ENCODE assay signal across 18 cellular contexts in the genomic region with DNA sequence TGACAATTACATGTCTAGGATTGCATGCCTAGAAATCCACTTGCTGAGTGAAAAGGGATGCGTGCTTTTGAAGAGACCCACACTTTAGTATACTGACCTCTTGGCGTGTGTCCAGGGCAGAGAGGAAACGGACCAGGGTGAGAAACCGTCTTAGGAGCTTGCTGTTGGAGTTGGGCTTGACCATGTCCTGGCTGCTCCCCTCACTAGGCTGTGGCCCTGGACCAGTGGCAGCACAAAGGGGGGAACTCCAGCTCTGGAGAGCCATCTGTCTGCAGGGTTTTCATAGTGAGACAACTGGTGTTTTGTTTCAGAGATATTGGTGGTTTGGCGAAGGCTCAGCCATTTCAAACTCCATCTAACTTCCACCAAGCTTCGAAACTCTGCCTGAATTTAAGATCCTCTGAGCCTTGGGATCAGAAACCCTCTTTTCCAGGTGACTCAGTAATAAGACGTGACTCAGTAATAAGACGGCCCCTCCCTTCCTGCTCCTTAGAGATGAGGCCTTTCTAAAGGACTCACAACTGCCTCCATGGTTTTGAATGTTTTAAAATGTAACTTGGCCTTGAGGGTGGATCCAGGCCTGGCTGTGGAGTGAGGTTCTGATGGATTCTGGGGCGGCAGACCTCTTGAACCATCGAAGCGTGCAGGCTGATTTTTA.
DNase-seq lines count a peak whose midpoint lies in the region; ATAC-seq, FAIRE-seq and TF ChIP-seq lines count a peak whose summit lies in the region.
"Had no signal": no experiment of that assay in that cellular context is flagged by ENCODE, and none has a peak within 500 bp of the region (broad histone marks: within the 10 kb centered on the region; RNA-seq: fewer than 3 reads in every experiment).

No MANE protein-coding gene starts in this region.

- no peak overlapping the region for H2BK120ac ChIP-seq in H1 (replicated peaks; ENCODE audit: low read depth, low read length)
- no peak overlapping the region for H2BK120ac ChIP-seq in mesenchymal stem cell (ENCODE audit: low read depth, low read length)

- H4K20me1 ChIP-seq in H1 (replicated peaks in 1 of 2; ENCODE audit: control insufficient read depth in 1 of 2, insufficient read depth in 2 of 2, low read length in 2 of 2): no peaks in the 10 kb centered on the region

- H2BK5ac ChIP-seq in H1 (ENCODE audit: low read depth, low read length) (no peak overlapping the region), mesenchymal stem cell (ENCODE audit: low read depth, low read length, poor library complexity, severe bottlenecking) (no peak overlapping the region)

- H4K8ac ChIP-seq in H1 (ENCODE audit: extremely low read depth, insufficient read depth, low read length): 0 out of 2 replicates have a peak overlapping the region, but pooled peaks have one; percentile 35
- H4K8ac ChIP-seq in mesenchymal stem cell (ENCODE audit: low read length): no peak overlapping the region

- no peak overlapping the region for H2AK5ac ChIP-seq in H1 (ENCODE audit: low read depth, low read length)
- no peak overlapping the region for H2AK5ac ChIP-seq in mesenchymal stem cell (ENCODE audit: low read length, severe bottlenecking)

- no peak for TF ChIP-seq POLR2A in H1 (IDR thresholded peaks at IDR 0.05; ENCODE audit: control extremely low read depth in 1 of 2, low read depth in 2 of 2, low read length in 2 of 2)

- H3K4me3 ChIP-seq in H1 (ENCODE audit: extremely low read depth in 1 of 4, insufficient read depth in 2 of 4, low read depth in 3 of 4, low read length in 4 of 4): no peak overlapping the region
- no peak overlapping the region for H3K4me3 ChIP-seq in mesenchymal stem cell (ENCODE audit: insufficient read depth in 1 of 2, low read depth in 1 of 2, low read length in 2 of 2)
- H3K4me3 ChIP-seq: sigmoid colon, vagina had no signal

- no peaks in the 10 kb centered on the region for H3K23me2 ChIP-seq in H1 (ENCODE audit: low read depth, low read length)

- DNase-seq in EL: peak; percentile 42
- DNase-seq in M059J (ENCODE audit: low read depth): peak; percentile 75
- DNase-seq in H1 (ENCODE audit: low read depth in 1 of 2, low spot score in 2 of 2): no peak
- no peak for DNase-seq in mesenchymal stem cell
- DNase-seq in DMS153 treated with DMSO at 0.1 percent for 48 hours (lab: John Stamatoyannopoulos, UW; ENCODE audit: unreplicated experiment): no peak
- no peak for DNase-seq in Kasumi-1 (lab: John Stamatoyannopoulos, UW)
- DNase-seq: activated CD4-positive, alpha-beta T cell treated with anti-CD3 and anti-CD28 coated beads for 36 hours; activated T-cell treated with anti-CD3 and anti-CD28 coated beads, Interleukin-2, amount 50 U/mL, for 24 hours; CD4-positive, alpha-beta memory T cell; NCI-H1105; NCI-H446; sigmoid colon; stimulated activated CD4-positive, alpha-beta T cell treated with anti-CD3 and anti-CD28 coated beads, Interleukin-4, amount 100 ng/mL, for 4 hours had no signal

- FAIRE-seq in H1 (lab: Jason Lieb, UNC): no peak
- FAIRE-seq: colon had no signal

- H2BK12ac ChIP-seq in H1 (ENCODE audit: low read depth, low read length): no peak overlapping the region
- no peak overlapping the region for H2BK12ac ChIP-seq in mesenchymal stem cell (ENCODE audit: low read length in 2 of 2)

- H3K23ac ChIP-seq in H1 (ENCODE audit: insufficient read length) (no peak overlapping the region), mesenchymal stem cell (ENCODE audit: low read length in 2 of 2) (no peak overlapping the region)

- no peak overlapping the region for H4K5ac ChIP-seq in H1 (ENCODE audit: insufficient read length, low read depth, low read length)

- no peak overlapping the region for H3K4me2 ChIP-seq in H1 (ENCODE audit: insufficient read depth in 1 of 2, low read depth in 2 of 2, low read length in 2 of 2)
- no peak overlapping the region for H3K4me2 ChIP-seq in mesenchymal stem cell (ENCODE audit: low read length, poor library complexity, severe bottlenecking)

- H3K56ac ChIP-seq in H1 (replicated peaks; ENCODE audit: insufficient read length, low read depth, low read length): no peak overlapping the region

- peaks cover 0 to 11% (median 2%) of the 10 kb centered on the region in 4 experiments; a peak in 3 of 7 replicates for H3K4me1 ChIP-seq in H1 (replicated peaks in 1 of 4; ENCODE audit: control insufficient read depth in 3 of 4, insufficient read depth in 4 of 4, low read length in 3 of 4)
- H3K4me1 ChIP-seq in mesenchymal stem cell (ENCODE audit: control insufficient read depth, insufficient read depth, low read depth, low read length): peaks cover 3% of the 10 kb centered on the region
- H3K4me1 ChIP-seq: vagina had no signal

- H3K4ac ChIP-seq in H1 (replicated peaks; ENCODE audit: insufficient read length, low read depth, low read length): no peak overlapping the region
- H3K4ac ChIP-seq in mesenchymal stem cell (ENCODE audit: low read depth in 1 of 2, low read length in 2 of 2): no peak overlapping the region

- H3K9ac ChIP-seq in H1 (replicated peaks in 1 of 4; ENCODE audit: extremely low read depth in 1 of 4, low read depth in 3 of 4, low read length in 3 of 4) (no peak overlapping the region), mesenchymal stem cell (ENCODE audit: low read length) (peak overlapping the region; percentile 65)

- no peak for TF ChIP-seq CTCF in H1 (IDR thresholded peaks at IDR 0.05; ENCODE audit: control extremely low read depth in 1 of 3, insufficient read depth in 1 of 3, low read depth in 1 of 3, low read length in 3 of 3)

- H3K79me2 ChIP-seq in H1 (ENCODE audit: control insufficient read depth in 1 of 2, insufficient read depth in 2 of 2, low read length in 2 of 2): no peaks in the 10 kb centered on the region

- H2BK15ac ChIP-seq in H1 (ENCODE audit: low read length) (no peak overlapping the region), mesenchymal stem cell (ENCODE audit: low read depth, poor library complexity, severe bottlenecking) (no peak overlapping the region)

- H3K18ac ChIP-seq in H1 (ENCODE audit: extremely low read depth, low read length): no peak overlapping the region; the same call in 1 of the 2 replicates
- no peak overlapping the region for H3K18ac ChIP-seq in mesenchymal stem cell (ENCODE audit: low read depth in 1 of 2, low read length in 2 of 2)

- peaks cover 0 to 5% (median 4%) of the 10 kb centered on the region in 4 experiments; a peak in 3 of 7 replicates for H3K27me3 ChIP-seq in H1 (replicated peaks in 1 of 4; ENCODE audit: control insufficient read depth in 3 of 4, extremely low read depth in 1 of 4, insufficient read depth in 3 of 4, low read length in 3 of 4)
- peaks cover 53 to 66% of the 10 kb centered on the region in 2 experiments for H3K27me3 ChIP-seq in mesenchymal stem cell (ENCODE audit: control insufficient read depth in 1 of 2, insufficient read depth in 1 of 2, low read length in 2 of 2)
- H3K27me3 ChIP-seq: vagina had no signal

- WGBS in H1 (ENCODE audit: extremely low coverage in 1 of 2, insufficient coverage in 1 of 2, insufficient read length in 1 of 2, insufficient replicate concordance in 2 of 2, low coverage in 1 of 2, low lambda C conversion rate in 2 of 2, missing lambda C conversion rate in 1 of 2), 2 experiments: 83% methylated on average over 11 of the region's 11 CpGs; no CpG with 5 or more reads in 1 of the 2 experiments
- 86% methylated on average over 8 of the region's 11 CpGs for WGBS in mesenchymal stem cell

- no peak overlapping the region for H3K27ac ChIP-seq in H1 (ENCODE audit: low read depth, low read length)
- H3K27ac ChIP-seq in mesenchymal stem cell (ENCODE audit: low read length, poor library complexity, severe bottlenecking): no peak overlapping the region
- H3K27ac ChIP-seq: sigmoid colon, vagina had no signal

- TF ChIP-seq EP300 in H1 (IDR thresholded peaks at IDR 0.05; ENCODE audit: borderline replicate concordance in 1 of 2, low read depth in 2 of 2, low read length in 2 of 2): no peak

- CTCF ChIA-PET in H1 (lab: Charles Lee; ENCODE audit: partially characterized antibody): interaction anchor here (0.8 to 1.7 kb wide), 2 partner anchors 9 to 445 kb away, joined by 3 to 10 read pairs; no protein-coding TSS in a partner anchor

- H3K9me3 ChIP-seq in H1 (ENCODE audit: insufficient read depth in 2 of 2, low read depth in 1 of 2, low read length in 1 of 2) (no peaks in the 10 kb centered on the region), mesenchymal stem cell (ENCODE audit: control insufficient read depth, low read length) (no peaks in the 10 kb centered on the region)
- H3K9me3 ChIP-seq: sigmoid colon, vagina had no signal

- H4K91ac ChIP-seq in H1 (replicated peaks; ENCODE audit: insufficient read length, low read length) (no peak overlapping the region), mesenchymal stem cell (ENCODE audit: low read length) (no peak overlapping the region)

- H2BK20ac ChIP-seq in H1 (ENCODE audit: low read length): no peak overlapping the region

- H3K79me1 ChIP-seq in H1 (ENCODE audit: low read depth, low read length) (no peaks in the 10 kb centered on the region), mesenchymal stem cell (replicated peaks; ENCODE audit: low read length, poor library complexity, severe bottlenecking) (no peaks in the 10 kb centered on the region)

- H2AFZ ChIP-seq in H1 (ENCODE audit: low read length) (peak overlapping the region; percentile 55; the same call in 1 of the 2 replicates), mesenchymal stem cell (ENCODE audit: low read depth, low read length) (no peak overlapping the region)

- H3K36me3 ChIP-seq in H1 (ENCODE audit: control insufficient read depth in 2 of 4, insufficient read depth in 4 of 4, low read length in 3 of 4): no peaks in the 10 kb centered on the region
- no peaks in the 10 kb centered on the region for H3K36me3 ChIP-seq in mesenchymal stem cell (ENCODE audit: control insufficient read depth in 1 of 2, insufficient read depth in 2 of 2, low read depth in 1 of 2, low read length in 2 of 2)
- H3K36me3 ChIP-seq: sigmoid colon, vagina had no signal

- H3K14ac ChIP-seq in H1 (ENCODE audit: insufficient read length) (no peak overlapping the region), mesenchymal stem cell (ENCODE audit: low read length in 2 of 2) (no peak overlapping the region)

- no peak for ATAC-seq in GM21786 (IDR thresholded peaks at IDR 0.05; ENCODE audit: unreplicated experiment)
- no peak for ATAC-seq in HG03025 (IDR thresholded peaks at IDR 0.05; ENCODE audit: low FRiP score, unreplicated experiment)
- ATAC-seq: activated CD4-positive, alpha-beta T cell treated with anti-CD3 and anti-CD28 coated beads for 36 hours; stimulated activated memory B cell treated with anti-CD40 and anti-IgM and Interleukin-4, amounts not matched to agents 10 μg/mL and 1 μg/mL and 100 μg/mL, for 72 hours had no signal

- TF ChIP-seq RAD21 in H1 (IDR thresholded peaks at IDR 0.05 in 1 of 2, conservative IDR thresholded peaks at IDR 0.05 in 1 of 2; ENCODE audit: low read depth in 2 of 2, low read length in 2 of 2): no peak; a peak in 1 of 4 replicates

- POLR2A ChIA-PET in H1 (lab: Charles Lee; ENCODE audit: partially characterized antibody): no interaction called here

TF ChIP-seq in H1, 55 proteins besides CTCF, POLR2A, EP300 and RAD21 (continues in another document):
- TF ChIP-seq SP2 (IDR thresholded peaks at IDR 0.05; ENCODE audit: low read length) (no peak), POU5F1 (IDR thresholded peaks at IDR 0.05; ENCODE audit: low read depth, low read length) (no peak), SP4 (IDR thresholded peaks at IDR 0.05; ENCODE audit: low read length) (no peak), TAF7 (optimal IDR thresholded peaks at IDR 0.05; ENCODE audit: borderline replicate concordance, low read depth, low read length) (no peak)

Comparison
In these comparisons a context has a peak if more than half of its experiments do, and no peak if none do; other contexts are left out.
1. DNase-seq: peak in EL (single experiment) and M059J (single experiment); none in H1 (0 of 2), mesenchymal stem cell (single experiment), DMS153 treated with DMSO at 0.1 percent for 48 hours (single experiment) and Kasumi-1 (0 of 2).